ENCODE assay signal across 32 cellular contexts in genomic region chr9:16768816-16769215, GRCh38.
"Had no signal": no experiment of that assay in that cellular context is flagged by ENCODE, and none has a peak within 500 bp of the region (broad histone marks: within the 10 kb centered on the region; RNA-seq: fewer than 3 reads in every experiment).

No MANE protein-coding gene starts in this region.

- H3K27ac ChIP-seq: ovary, skin epidermis, testis, transverse colon, uterus had no signal

- H3K27me3 ChIP-seq: ovary, testis, transverse colon, uterus had no signal

- H3K9me3 ChIP-seq: ovary, testis, transverse colon, uterus had no signal

- H3K27me3 Mint-ChIP-seq: activated B cell treated with CpG ODN at 0.5 μM for 24 hours; activated CD8-positive, alpha-beta T cell treated with anti-CD3 and anti-CD28 coated beads for 36 hours; activated naive CD4-positive, alpha-beta T cell treated with anti-CD3 and anti-CD28 coated beads, Interleukin-2, amount 50 U/mL, for 24 hours; activated naive CD8-positive, alpha-beta T cell treated with anti-CD3 and anti-CD28 coated beads, Interleukin-2, amount 50 U/mL, for 24 hours; activated T-helper 17 cell treated with anti-CD3 and anti-CD28 coated beads, Interleukin-2, amount 50 U/mL, for 72 hours; naive B cell; progenitor cell of endocrine pancreas had no signal

- FAIRE-seq: kidney had no signal

- DNase-seq: activated B cell treated with CpG ODN at 0.5 μM for 24 hours; activated CD4-positive, alpha-beta T cell treated with anti-CD3 and anti-CD28 coated beads, Interleukin-2, amount 50 U/mL, for 1 hour; activated CD8-positive, alpha-beta T cell treated with anti-CD3 and anti-CD28 coated beads for 36 hours; activated gamma-delta T cell treated with Interleukin-2 at 50 U/mL for 16 hours; activated naive CD8-positive, alpha-beta T cell treated with anti-CD3 and anti-CD28 coated beads, Interleukin-2, amount 50 U/mL, for 24 hours; activated T-cell treated with anti-CD3 and anti-CD28 coated beads, Interleukin-2, amount 50 U/mL, for 4 hours; amygdala; caudate nucleus; cortex of kidney; foreskin fibroblast; head of caudate nucleus; hippocampal formation; immature natural killer cell; kidney; left colon; mammary epithelial cell; naive B cell; nephron progenitor cell; ovary; retina; stimulated activated CD4-positive, alpha-beta T cell treated with anti-CD3 and anti-CD28 coated beads, Interleukin-12 subunit alpha, Interleukin-12 subunit beta, amount 100 ng/mL, for 4 hours; stimulated activated CD4-positive, alpha-beta T cell treated with anti-CD3 and anti-CD28 coated beads, Interleukin-4, amount 100 ng/mL, for 1 hour; stimulated activated naive CD8-positive, alpha-beta T cell treated with anti-CD3 and anti-CD28 coated beads, Interleukin-15, Interleukin-2, amounts not matched to agents 100 U/mL and 50 U/mL, for 24 hours; T-helper 2 cell; testis; transverse colon; uterus had no signal

- H3K4me3 ChIP-seq: ovary, skin epidermis, testis, transverse colon, uterus had no signal

- H3K36me3 ChIP-seq: ovary, transverse colon, uterus had no signal

- H3K4me1 Mint-ChIP-seq: activated B cell treated with CpG ODN at 0.5 μM for 24 hours; activated naive CD4-positive, alpha-beta T cell treated with anti-CD3 and anti-CD28 coated beads, Interleukin-2, amount 50 U/mL, for 24 hours; activated naive CD8-positive, alpha-beta T cell treated with anti-CD3 and anti-CD28 coated beads, Interleukin-2, amount 50 U/mL, for 24 hours; activated T-helper 17 cell treated with anti-CD3 and anti-CD28 coated beads, Interleukin-2, amount 50 U/mL, for 72 hours; naive B cell had no signal

- H3K4me1 ChIP-seq: testis, transverse colon, uterus had no signal

- H3K9me3 Mint-ChIP-seq: activated CD8-positive, alpha-beta T cell treated with anti-CD3 and anti-CD28 coated beads for 36 hours; activated naive CD4-positive, alpha-beta T cell treated with anti-CD3 and anti-CD28 coated beads, Interleukin-2, amount 50 U/mL, for 24 hours; immature natural killer cell; mesothelial cell of epicardium; nephron progenitor cell had no signal

- H3K36me3 Mint-ChIP-seq: activated naive CD4-positive, alpha-beta T cell treated with anti-CD3 and anti-CD28 coated beads, Interleukin-2, amount 50 U/mL, for 24 hours; mesothelial cell of epicardium; naive B cell had no signal

- H3K4me3 Mint-ChIP-seq: activated B cell treated with CpG ODN at 0.5 μM for 24 hours; activated CD8-positive, alpha-beta T cell treated with anti-CD3 and anti-CD28 coated beads for 36 hours; activated naive CD4-positive, alpha-beta T cell treated with anti-CD3 and anti-CD28 coated beads, Interleukin-2, amount 50 U/mL, for 24 hours; activated naive CD8-positive, alpha-beta T cell treated with anti-CD3 and anti-CD28 coated beads, Interleukin-2, amount 50 U/mL, for 24 hours; activated T-cell treated with anti-CD3 and anti-CD28 coated beads, Interleukin-2, amount 50 U/mL, for 4 hours; activated T-helper 17 cell treated with anti-CD3 and anti-CD28 coated beads, Interleukin-2, amount 50 U/mL, for 72 hours; immature natural killer cell; mesothelial cell of epicardium; naive B cell; nephron progenitor cell had no signal

- H3K27ac Mint-ChIP-seq: activated B cell treated with CpG ODN at 0.5 μM for 24 hours; activated CD8-positive, alpha-beta T cell treated with anti-CD3 and anti-CD28 coated beads for 36 hours; activated naive CD4-positive, alpha-beta T cell treated with anti-CD3 and anti-CD28 coated beads, Interleukin-2, amount 50 U/mL, for 24 hours; activated naive CD8-positive, alpha-beta T cell treated with anti-CD3 and anti-CD28 coated beads, Interleukin-2, amount 50 U/mL, for 24 hours; activated T-helper 17 cell treated with anti-CD3 and anti-CD28 coated beads, Interleukin-2, amount 50 U/mL, for 72 hours; mesothelial cell of epicardium; naive B cell; nephron progenitor cell; progenitor cell of endocrine pancreas had no signal
